ENCODE assay signal across 9 cellular contexts in the genomic region with DNA sequence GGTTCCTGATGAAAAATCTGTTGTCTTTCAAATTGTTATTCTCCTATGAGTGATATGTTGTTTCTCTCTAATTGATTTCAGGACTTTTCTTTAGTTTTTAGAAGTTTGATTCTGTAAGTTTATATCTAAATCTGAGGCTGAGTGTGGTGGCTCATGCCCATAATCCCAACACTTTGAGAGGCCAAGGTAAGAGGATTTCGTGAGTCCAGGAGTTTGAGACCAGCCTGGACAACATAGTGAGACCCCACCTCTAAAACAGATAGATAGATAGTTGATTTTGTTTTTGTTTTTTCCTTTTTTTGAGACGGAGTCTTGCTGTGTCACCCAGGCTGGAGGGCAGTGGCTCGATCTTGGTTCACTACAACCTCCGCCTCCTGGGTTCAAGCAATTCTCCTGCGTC.
"Had no signal": no experiment of that assay in that cellular context is flagged by ENCODE, and none has a peak within 500 bp of the region (broad histone marks: within the 10 kb centered on the region; RNA-seq: fewer than 3 reads in every experiment).

No MANE protein-coding gene starts in this region.

- H3K9ac ChIP-seq: GM23248 had no signal

- H2AFZ ChIP-seq: GM23248 had no signal

- DNase-seq: GM23248, GOT3, H7, HFFc6, IMR-90, KBM-7 had no signal

- H3K27ac ChIP-seq: GM23248, HL-60 had no signal

- H3K9me3 ChIP-seq: HAP-1 had no signal

- H3K4me3 ChIP-seq: GM23248, HAP-1 had no signal

- ATAC-seq: HCT116 had no signal

- H3K36me3 ChIP-seq: HAP-1 had no signal
